ENCODE assay signal across 1 cellular context in genomic region chr3:49856181-49857005, GRCh38.
A peak's percentile ranks its signal among the peaks of the same experiment; 100 is the strongest.
TF ChIP-seq lines count a peak whose summit lies in the region.

TRAIP (minus strand) TSS chr3:49856564; CDS start chr3:49856453, 111 bp downstream.

TF ChIP-seq in HepG2, 621 proteins besides CTCF, POLR2A, EP300 and RAD21 (continued from another document and continues in another):
- TF ChIP-seq, protein P1, sequence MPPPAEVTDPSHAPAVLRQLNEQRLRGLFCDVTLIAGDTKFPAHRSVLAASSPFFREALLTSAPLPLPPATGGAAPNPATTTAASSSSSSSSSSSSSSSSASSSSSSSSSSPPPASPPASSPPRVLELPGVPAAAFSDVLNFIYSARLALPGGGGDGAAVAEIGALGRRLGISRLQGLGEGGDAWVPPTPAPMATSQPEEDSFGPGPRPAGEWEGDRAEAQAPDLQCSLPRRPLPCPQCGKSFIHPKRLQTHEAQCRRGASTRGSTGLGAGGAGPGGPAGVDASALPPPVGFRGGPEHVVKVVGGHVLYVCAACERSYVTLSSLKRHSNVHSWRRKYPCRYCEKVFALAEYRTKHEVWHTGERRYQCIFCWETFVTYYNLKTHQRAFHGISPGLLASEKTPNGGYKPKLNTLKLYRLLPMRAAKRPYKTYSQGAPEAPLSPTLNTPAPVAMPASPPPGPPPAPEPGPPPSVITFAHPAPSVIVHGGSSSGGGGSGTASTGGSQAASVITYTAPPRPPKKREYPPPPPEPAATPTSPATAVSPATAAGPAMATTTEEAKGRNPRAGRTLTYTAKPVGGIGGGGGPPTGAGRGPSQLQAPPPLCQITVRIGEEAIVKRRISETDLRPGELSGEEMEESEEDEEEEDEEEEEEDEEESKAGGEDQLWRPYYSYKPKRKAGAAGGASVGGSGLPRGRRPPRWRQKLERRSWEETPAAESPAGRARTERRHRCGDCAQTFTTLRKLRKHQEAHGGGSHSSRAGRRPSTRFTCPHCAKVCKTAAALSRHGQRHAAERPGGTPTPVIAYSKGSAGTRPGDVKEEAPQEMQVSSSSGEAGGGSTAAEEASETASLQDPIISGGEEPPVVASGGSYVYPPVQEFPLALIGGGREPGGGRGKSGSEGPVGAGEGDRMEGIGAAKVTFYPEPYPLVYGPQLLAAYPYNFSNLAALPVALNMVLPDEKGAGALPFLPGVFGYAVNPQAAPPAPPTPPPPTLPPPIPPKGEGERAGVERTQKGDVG (CRISPR knock-in tag; IDR thresholded peaks at IDR 0.05; ENCODE audit: borderline replicate concordance) = 0 out of 2 replicates have a peak, but pooled peaks have one; percentile 39
- TF ChIP-seq FOXM1 (CRISPR knock-in tag; IDR thresholded peaks at IDR 0.05) = no peak
- TF ChIP-seq ZNF605 (CRISPR knock-in tag; IDR thresholded peaks at IDR 0.05) = peak; percentile 56; the same call in 1 of the 2 replicates
- no peak for TF ChIP-seq ZNF451 (CRISPR knock-in tag; IDR thresholded peaks at IDR 0.05)
- no peak for TF ChIP-seq NFKBIZ (CRISPR knock-in tag; IDR thresholded peaks at IDR 0.05)
- no peak for TF ChIP-seq IKZF1 (IDR thresholded peaks at IDR 0.05)
- no peak for TF ChIP-seq ZNF407 (CRISPR knock-in tag; IDR thresholded peaks at IDR 0.05; ENCODE audit: not compliant biosample characterization)
- TF ChIP-seq MZF1 (CRISPR knock-in tag; IDR thresholded peaks at IDR 0.05; ENCODE audit: borderline replicate concordance) = no peak
- TF ChIP-seq ZNF800 (CRISPR knock-in tag; IDR thresholded peaks at IDR 0.05) = no peak
- no peak for TF ChIP-seq MAFF (IDR thresholded peaks at IDR 0.05; ENCODE audit: low read depth, low read length)
- no peak for TF ChIP-seq ZHX2 (IDR thresholded peaks at IDR 0.05; ENCODE audit: low read depth)
- TF ChIP-seq ZHX2 (CRISPR knock-in tag; IDR thresholded peaks at IDR 0.05; ENCODE audit: borderline replicate concordance) = no peak
- TF ChIP-seq, protein P2, sequence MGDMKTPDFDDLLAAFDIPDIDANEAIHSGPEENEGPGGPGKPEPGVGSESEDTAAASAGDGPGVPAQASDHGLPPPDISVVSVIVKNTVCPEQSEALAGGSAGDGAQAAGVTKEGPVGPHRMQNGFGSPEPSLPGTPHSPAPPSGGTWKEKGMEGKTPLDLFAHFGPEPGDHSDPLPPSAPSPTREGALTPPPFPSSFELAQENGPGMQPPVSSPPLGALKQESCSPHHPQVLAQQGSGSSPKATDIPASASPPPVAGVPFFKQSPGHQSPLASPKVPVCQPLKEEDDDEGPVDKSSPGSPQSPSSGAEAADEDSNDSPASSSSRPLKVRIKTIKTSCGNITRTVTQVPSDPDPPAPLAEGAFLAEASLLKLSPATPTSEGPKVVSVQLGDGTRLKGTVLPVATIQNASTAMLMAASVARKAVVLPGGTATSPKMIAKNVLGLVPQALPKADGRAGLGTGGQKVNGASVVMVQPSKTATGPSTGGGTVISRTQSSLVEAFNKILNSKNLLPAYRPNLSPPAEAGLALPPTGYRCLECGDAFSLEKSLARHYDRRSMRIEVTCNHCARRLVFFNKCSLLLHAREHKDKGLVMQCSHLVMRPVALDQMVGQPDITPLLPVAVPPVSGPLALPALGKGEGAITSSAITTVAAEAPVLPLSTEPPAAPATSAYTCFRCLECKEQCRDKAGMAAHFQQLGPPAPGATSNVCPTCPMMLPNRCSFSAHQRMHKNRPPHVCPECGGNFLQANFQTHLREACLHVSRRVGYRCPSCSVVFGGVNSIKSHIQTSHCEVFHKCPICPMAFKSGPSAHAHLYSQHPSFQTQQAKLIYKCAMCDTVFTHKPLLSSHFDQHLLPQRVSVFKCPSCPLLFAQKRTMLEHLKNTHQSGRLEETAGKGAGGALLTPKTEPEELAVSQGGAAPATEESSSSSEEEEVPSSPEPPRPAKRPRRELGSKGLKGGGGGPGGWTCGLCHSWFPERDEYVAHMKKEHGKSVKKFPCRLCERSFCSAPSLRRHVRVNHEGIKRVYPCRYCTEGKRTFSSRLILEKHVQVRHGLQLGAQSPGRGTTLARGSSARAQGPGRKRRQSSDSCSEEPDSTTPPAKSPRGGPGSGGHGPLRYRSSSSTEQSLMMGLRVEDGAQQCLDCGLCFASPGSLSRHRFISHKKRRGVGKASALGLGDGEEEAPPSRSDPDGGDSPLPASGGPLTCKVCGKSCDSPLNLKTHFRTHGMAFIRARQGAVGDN (CRISPR knock-in tag; IDR thresholded peaks at IDR 0.05) = peak; percentile 91
- peak; percentile 80 for TF ChIP-seq PHF8 (CRISPR knock-in tag; IDR thresholded peaks at IDR 0.05)
- TF ChIP-seq, protein P3, sequence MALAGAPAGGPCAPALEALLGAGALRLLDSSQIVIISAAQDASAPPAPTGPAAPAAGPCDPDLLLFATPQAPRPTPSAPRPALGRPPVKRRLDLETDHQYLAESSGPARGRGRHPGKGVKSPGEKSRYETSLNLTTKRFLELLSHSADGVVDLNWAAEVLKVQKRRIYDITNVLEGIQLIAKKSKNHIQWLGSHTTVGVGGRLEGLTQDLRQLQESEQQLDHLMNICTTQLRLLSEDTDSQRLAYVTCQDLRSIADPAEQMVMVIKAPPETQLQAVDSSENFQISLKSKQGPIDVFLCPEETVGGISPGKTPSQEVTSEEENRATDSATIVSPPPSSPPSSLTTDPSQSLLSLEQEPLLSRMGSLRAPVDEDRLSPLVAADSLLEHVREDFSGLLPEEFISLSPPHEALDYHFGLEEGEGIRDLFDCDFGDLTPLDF (CRISPR knock-in tag; IDR thresholded peaks at IDR 0.05) = peak; percentile 60; the same call in 1 of the 2 replicates
- TF ChIP-seq ZNF841 (CRISPR knock-in tag; IDR thresholded peaks at IDR 0.05; ENCODE audit: borderline replicate concordance) = no peak
- no peak for TF ChIP-seq KLF15 (CRISPR knock-in tag; IDR thresholded peaks at IDR 0.05; ENCODE audit: borderline replicate concordance)
- no peak for TF ChIP-seq ATF7 (IDR thresholded peaks at IDR 0.05)
- no peak for TF ChIP-seq ATF7 (CRISPR knock-in tag; IDR thresholded peaks at IDR 0.05)
- 0 out of 2 replicates have a peak, but pooled peaks have one; percentile 51 for TF ChIP-seq ZNF510 (CRISPR knock-in tag; IDR thresholded peaks at IDR 0.05; ENCODE audit: low read depth)
- no peak for TF ChIP-seq AGO1 (IDR thresholded peaks at IDR 0.05; ENCODE audit: low read depth, low read length, poor library complexity, severe bottlenecking)
- TF ChIP-seq ARNT (IDR thresholded peaks at IDR 0.05) = no peak
- 0 out of 2 replicates have a peak, but pooled peaks have one; percentile 30 for TF ChIP-seq CBX5 (CRISPR knock-in tag; IDR thresholded peaks at IDR 0.05; ENCODE audit: borderline replicate concordance)
- 0 out of 2 replicates have a peak, but pooled peaks have one; percentile 63 for TF ChIP-seq HNRNPL (IDR thresholded peaks at IDR 0.05; ENCODE audit: low read depth, low read length)
- no peak for TF ChIP-seq SOX13 (IDR thresholded peaks at IDR 0.05)
- TF ChIP-seq SOX13 (CRISPR knock-in tag; conservative IDR thresholded peaks at IDR 0.05 in 1 of 2, IDR thresholded peaks at IDR 0.05 in 1 of 2) = no peak
- TF ChIP-seq NAIF1 (CRISPR knock-in tag; IDR thresholded peaks at IDR 0.05; ENCODE audit: borderline replicate concordance) = 0 out of 2 replicates have a peak, but pooled peaks have one; percentile 45
- TF ChIP-seq ZNF317 (CRISPR knock-in tag; IDR thresholded peaks at IDR 0.05) = peak; percentile 62; the same call in 1 of the 2 replicates
- TF ChIP-seq ZNF230 (CRISPR knock-in tag; IDR thresholded peaks at IDR 0.05) = no peak
